Comparison of ENCODE assay signal across 8 cellular contexts in the genomic region with DNA sequence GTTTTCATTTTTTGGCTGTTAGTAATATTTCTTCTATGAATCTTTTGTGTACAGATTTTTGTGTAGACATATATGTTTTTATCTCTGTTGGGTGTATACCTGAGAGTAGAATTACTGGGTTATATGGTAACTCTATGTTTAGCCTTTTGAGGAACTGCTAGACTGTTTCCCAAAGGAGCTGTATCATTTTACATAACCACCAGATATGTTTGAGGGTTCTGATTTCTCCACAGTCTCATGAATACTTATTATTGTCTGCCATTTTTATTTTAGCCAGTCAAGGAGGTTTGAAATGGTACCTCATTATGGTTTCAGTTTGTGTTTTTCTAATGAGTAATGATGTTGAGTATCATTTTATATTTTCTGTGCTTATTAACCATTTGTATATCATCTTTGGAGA. TPM values are rescaled to one million over a fixed set of nuclear protein-coding genes. Genes with fewer than 3 reads are reported as not detected.
DNase-seq lines count a peak whose midpoint lies in the region; ATAC-seq, FAIRE-seq and TF ChIP-seq lines count a peak whose summit lies in the region.

No MANE protein-coding gene starts in this region.

- peaks cover 2% of the 10 kb centered on the region for H3K36me3 Mint-ChIP-seq in IgD-negative memory B cell

- H3K9me3 Mint-ChIP-seq in IgD-negative memory B cell: peaks cover 0 to 1% (median 0%) of the 10 kb centered on the region in 3 donors

- H4K20me1 ChIP-seq in BLaER1 treated with 17β-estradiol and CSF1 and Interleukin-3, amounts not matched to agents 10 nM and 100 nM: peaks cover 0 to 40% (median 7%) of the 10 kb centered on the region in 11 experiments; a peak in 9 of 22 replicates

- FAIRE-seq in GM12892 (lab: Jason Lieb, UNC): no peak

- H3K4me2 ChIP-seq in BLaER1 treated with 17β-estradiol and CSF1 and Interleukin-3, amounts not matched to agents 10 nM and 100 nM: peak overlapping the region; percentile 79 to 93 (median 87); a peak in 21 of 22 replicates

- ATAC-seq in esophagus mucosa (no peak), HG03139 (IDR thresholded peaks at IDR 0.05; ENCODE audit: unreplicated experiment) (no peak)

- H3K4me1 ChIP-seq in BLaER1 treated with 17β-estradiol and CSF1 and Interleukin-3, amounts not matched to agents 10 nM and 100 nM: peaks cover 15 to 34% (median 29%) of the 10 kb centered on the region in 10 experiments

- peak overlapping the region; percentile 89 to 96 (median 94); a peak in 18 of 22 replicates for H3K9ac ChIP-seq in BLaER1 treated with 17β-estradiol and CSF1 and Interleukin-3, amounts not matched to agents 10 nM and 100 nM

- H3K27ac Mint-ChIP-seq in IgD-negative memory B cell: peak overlapping the region in 1 of 3 donors; percentile 94

- H3K27me3 Mint-ChIP-seq in IgD-negative memory B cell: no peaks in the 10 kb centered on the region

- no peak for TF ChIP-seq POLR2A in GM12892 (IDR thresholded peaks at IDR 0.05; ENCODE audit: low read depth, low read length)

- peak overlapping the region; percentile 91 to 98 (median 95); a peak in 21 of 22 replicates for H3K27ac ChIP-seq in BLaER1 treated with 17β-estradiol and CSF1 and Interleukin-3, amounts not matched to agents 10 nM and 100 nM

- H3K9me3 ChIP-seq in BLaER1 treated with 17β-estradiol and CSF1 and Interleukin-3, amounts not matched to agents 10 nM and 100 nM (replicated peaks in 1 of 11): peaks cover 0 to 22% (median 12%) of the 10 kb centered on the region in 11 experiments; a peak in 14 of 22 replicates

- DNase-seq in astrocyte of the hippocampus (ENCODE audit: low read depth, low spot score): peak; percentile 7
- peak; percentile 61 for DNase-seq in myocyte (ENCODE audit: low read depth)
- no peak for DNase-seq in effector CD8-positive, alpha-beta T cell (lab: John Stamatoyannopoulos, UW)
- DNase-seq in GM12892 (ENCODE audit: insufficient read length): no peak

- peak overlapping the region; percentile 92 to 96 (median 96) for H3K4me3 Mint-ChIP-seq in IgD-negative memory B cell

- H3K4me1 Mint-ChIP-seq in IgD-negative memory B cell: peaks cover 25 to 34% (median 26%) of the 10 kb centered on the region in 3 donors

- peaks cover 18 to 37% (median 30%) of the 10 kb centered on the region in 11 experiments for H3K36me3 ChIP-seq in BLaER1 treated with 17β-estradiol and CSF1 and Interleukin-3, amounts not matched to agents 10 nM and 100 nM

- H3K27me3 ChIP-seq in BLaER1 treated with 17β-estradiol and CSF1 and Interleukin-3, amounts not matched to agents 10 nM and 100 nM: no peaks in the 10 kb centered on the region

- peak overlapping the region; percentile 71 to 87 (median 78) for H3K4me3 ChIP-seq in BLaER1 treated with 17β-estradiol and CSF1 and Interleukin-3, amounts not matched to agents 10 nM and 100 nM

RNA-seq across cellular contexts. Expression of a gene that starts 1.9 kb away (rescaled TPM):
- 17.5 TPM for polyA plus RNA-seq in IgD-negative memory B cell
- 128 and 146 TPM in 2 replicates for total RNA-seq in myocyte
- polyA plus RNA-seq in myocyte (2012): 41.5 TPM
- 19.2 TPM for total RNA-seq in esophagus mucosa
- 23.3 TPM for polyA plus RNA-seq in GM12892 (2012; ENCODE audit: missing spikeins)

Comparison
In these comparisons a context has a peak if more than half of its experiments do, and no peak if none do; other contexts are left out.
1. DNase-seq: peak in astrocyte of the hippocampus (single experiment) and myocyte (single experiment); none in effector CD8-positive, alpha-beta T cell (single experiment) and GM12892 (single experiment).